17 cellular contexts compared by ENCODE assay signal in the genomic region with DNA sequence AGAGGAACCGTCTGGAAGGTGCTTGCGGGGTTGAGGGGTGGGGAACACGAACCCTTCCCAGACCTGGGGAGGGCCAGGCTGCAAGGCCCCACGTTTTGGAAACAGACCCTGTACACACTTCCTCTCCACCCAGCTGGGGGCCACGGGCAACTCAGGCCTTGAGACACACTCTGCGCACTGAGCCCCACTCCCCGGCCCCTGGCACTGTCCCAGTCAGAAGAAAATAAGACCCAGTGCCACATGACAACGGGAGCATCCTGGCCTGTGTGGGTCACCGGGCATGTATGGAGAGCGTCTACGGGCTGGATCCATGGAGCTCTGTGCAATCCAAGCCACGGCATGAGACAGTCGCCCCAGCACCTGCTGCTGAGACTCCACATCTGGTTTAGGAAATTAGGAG.
DNase-seq lines count a peak whose midpoint lies in the region; ATAC-seq, FAIRE-seq and TF ChIP-seq lines count a peak whose summit lies in the region.
"Had no signal": no experiment of that assay in that cellular context is flagged by ENCODE, and none has a peak within 500 bp of the region (broad histone marks: within the 10 kb centered on the region; RNA-seq: fewer than 3 reads in every experiment).

No MANE protein-coding gene starts in this region.

- 74% methylated on average over 13 of the region's 13 CpGs for WGBS in GM12878 (ENCODE audit: insufficient coverage, insufficient replicate concordance, low lambda C conversion rate, missing lambda C conversion rate)
- no CpG with 5 or more reads among the region's 13 CpGs for WGBS in neuronal stem cell (ENCODE audit: extremely low coverage in 2 of 2, insufficient read length in 2 of 2, insufficient replicate concordance in 1 of 2), 2 donors

- peak overlapping the region; percentile 58 for H3K27ac ChIP-seq in DOHH2 (ENCODE audit: low read depth, low read length)
- peak overlapping the region; percentile 78 for H3K27ac ChIP-seq in GM12878 (ENCODE audit: control insufficient read depth, insufficient read depth)
- H3K27ac ChIP-seq in neuronal stem cell (replicated peaks; ENCODE audit: low read length): no peak overlapping the region
- H3K27ac ChIP-seq: esophagus squamous epithelium, uterus had no signal

- BruUV-seq in GM12878 (replicated peaks; lab: Mats Ljungman, UMichigan): no TSS peak

- 0 out of 2 replicates have a peak, but pooled peaks cover 5% of the 10 kb centered on the region for H3F3A ChIP-seq in DOHH2 (ENCODE audit: control insufficient read depth, insufficient read depth)

- no peak for TF ChIP-seq CTCF in DOHH2 (IDR thresholded peaks at IDR 0.05; ENCODE audit: low read depth, low read length, poor library complexity, severe bottlenecking)
- TF ChIP-seq CTCF in GM12878 (IDR thresholded peaks at IDR 0.05 in 2 of 3, conservative IDR thresholded peaks at IDR 0.05 in 1 of 3; ENCODE audit: control insufficient read depth in 2 of 3, extremely low read depth in 1 of 3, insufficient read depth in 1 of 3, low read depth in 3 of 3, low read length in 3 of 3): no peak

- no peak for ATAC-seq in GM12878
- ATAC-seq in GM21619 (IDR thresholded peaks at IDR 0.05; ENCODE audit: unreplicated experiment): no peak
- ATAC-seq: left lobe of liver had no signal

- H3K4ac ChIP-seq in neuronal stem cell (ENCODE audit: low read length): no peak overlapping the region

- H3K27me3 ChIP-seq in DOHH2 (ENCODE audit: control insufficient read depth, low read length) (no peaks in the 10 kb centered on the region), GM12878 (replicated peaks in 1 of 2; ENCODE audit: control insufficient read depth in 2 of 2, insufficient read depth in 2 of 2, low read length in 1 of 2) (no peaks in the 10 kb centered on the region), neuronal stem cell (ENCODE audit: control insufficient read depth in 3 of 3, insufficient read depth in 3 of 3, low read depth in 1 of 3, low read length in 3 of 3) (peaks cover 0 to 32% (median 0%) of the 10 kb centered on the region in 3 experiments)
- H3K27me3 ChIP-seq: uterus had no signal

- no peaks in the 10 kb centered on the region for H3K79me1 ChIP-seq in neuronal stem cell (ENCODE audit: low read depth, low read length)

- no peak overlapping the region for H3K23ac ChIP-seq in neuronal stem cell (ENCODE audit: low read depth, low read length, poor library complexity)

- SMC1A ChIA-PET in GM12878 (lab: Charles Lee; ENCODE audit: uncharacterized antibody, unreplicated experiment): interaction anchor here (1.5 to 4.5 kb wide), 3 partner anchors 62 to 90 kb away, joined by 3 to 26 read pairs (median 22); no protein-coding TSS in a partner anchor

- DNase-seq in KG1 (lab: John Stamatoyannopoulos, UW): peak; percentile 25
- no peak for DNase-seq in GM12878 (ENCODE audit: low read depth, low spot score)
- DNase-seq in neuronal stem cell (ENCODE audit: low spot score): no peak
- DNase-seq in SHP77 treated with DMSO at 0.1 percent for 48 hours (lab: John Stamatoyannopoulos, UW): no peak
- DNase-seq in NCI-H146 (lab: John Stamatoyannopoulos, UW): no peak
- DNase-seq: activated CD4-positive, alpha-beta T cell treated with anti-CD3 and anti-CD28 coated beads, Interleukin-2, amount 50 U/mL, for 4 hours; amniotic stem cell; CD4-positive, CD25-positive, alpha-beta regulatory T cell; esophagus squamous epithelium; hippocampal formation; NCI-H1694; NCI-H526; stimulated activated CD4-positive, alpha-beta T cell treated with anti-CD3 and anti-CD28 coated beads, Interleukin-2, amount 100 ng/mL, for 24 hours; uterus had no signal

- no peak for TF ChIP-seq RAD21 in GM12878 (IDR thresholded peaks at IDR 0.05; ENCODE audit: insufficient read depth, low read depth, low read length)

- FAIRE-seq in GM12878 (lab: Jason Lieb, UNC): no peak

- in situ Hi-C loops in GM12878 (cut with MboI): no loop called here

- H4K8ac ChIP-seq in neuronal stem cell (ENCODE audit: low read depth, low read length): no peak overlapping the region

- peak overlapping the region; percentile 69 for H2BK12ac ChIP-seq in neuronal stem cell (ENCODE audit: low read length)

- CTCF ChIA-PET in GM12878 (lab: Yijun Ruan, JAX): interaction anchor here (1.0 to 3.3 kb wide), 3 partner anchors 35 to 91 kb away, joined by 3 to 19 read pairs (median 4); no protein-coding TSS in a partner anchor

- POLR2A ChIA-PET in GM12878 (lab: Charles Lee): interaction anchor here (2.0 kb wide), 1 partner anchor 61 kb away, joined by 13 read pairs; no protein-coding TSS in a partner anchor

- no peak overlapping the region for H2BK5ac ChIP-seq in neuronal stem cell (ENCODE audit: low read length)

- H3K9me2 ChIP-seq in DOHH2 (replicated peaks; ENCODE audit: control insufficient read depth, low read length): no peaks in the 10 kb centered on the region

- TF ChIP-seq EP300 in GM12878 (IDR thresholded peaks at IDR 0.05; ENCODE audit: borderline replicate concordance in 1 of 2, control insufficient read depth in 1 of 2, low read depth in 2 of 2, low read length in 2 of 2): no peak

- H3K9me3 ChIP-seq in DOHH2 (ENCODE audit: control insufficient read depth, insufficient read depth, low read length) (no peaks in the 10 kb centered on the region), GM12878 (replicated peaks; ENCODE audit: control insufficient read depth, insufficient read depth, low read length) (no peaks in the 10 kb centered on the region; the same call in 2 of the 3 replicates), neuronal stem cell (replicated peaks in 1 of 2; ENCODE audit: control insufficient read depth in 2 of 2, insufficient read depth in 1 of 2, low read depth in 1 of 2, low read length in 2 of 2) (no peaks in the 10 kb centered on the region)
- H3K9me3 ChIP-seq: esophagus squamous epithelium, uterus had no signal

- H2AK5ac ChIP-seq in neuronal stem cell (ENCODE audit: low read depth, low read length): peak overlapping the region; percentile 41

- no peak overlapping the region for H2AFZ ChIP-seq in GM12878 (ENCODE audit: control insufficient read depth, low read depth, low read length)
- no peak overlapping the region for H2AFZ ChIP-seq in neuronal stem cell (ENCODE audit: low read length)

- H3K9ac ChIP-seq in GM12878 (ENCODE audit: control insufficient read depth, insufficient read depth, low read length): peak overlapping the region; percentile 75
- no peak overlapping the region for H3K9ac ChIP-seq in neuronal stem cell (ENCODE audit: low read depth, low read length, poor library complexity)

- H3K36me3 ChIP-seq in DOHH2 (ENCODE audit: control insufficient read depth, low read length) (peaks cover 37% of the 10 kb centered on the region), GM12878 (ENCODE audit: control insufficient read depth in 2 of 2, insufficient read depth in 2 of 2, low read length in 1 of 2) (peaks cover 2 to 8% of the 10 kb centered on the region in 2 experiments; a peak in 3 of 4 replicates), neuronal stem cell (replicated peaks in 1 of 2; ENCODE audit: control insufficient read depth in 2 of 2, insufficient read depth in 2 of 2, low read length in 2 of 2) (no peaks in the 10 kb centered on the region)
- H3K36me3 ChIP-seq: esophagus squamous epithelium, uterus had no signal

- no peak; the same call in 1 of the 2 replicates for TF ChIP-seq POLR2A in GM12878 (IDR thresholded peaks at IDR 0.05; ENCODE audit: low read depth, low read length)

- intact Hi-C loops in GM12878 (cut with micrococcal nuclease; ENCODE audit: unreplicated experiment): loop anchor here (2.0 kb wide), 2 partner anchors 63 to 85 kb away; partner anchors contain the start of gene CARD11

- peak overlapping the region; percentile 33 for H2BK15ac ChIP-seq in neuronal stem cell (ENCODE audit: low read length)

- peak overlapping the region; percentile 70 for H3K4me2 ChIP-seq in DOHH2 (ENCODE audit: low read length)
- H3K4me2 ChIP-seq in GM12878 (ENCODE audit: control insufficient read depth, insufficient read depth): peak overlapping the region; percentile 99
- no peak overlapping the region for H3K4me2 ChIP-seq in neuronal stem cell (ENCODE audit: insufficient read depth, low read length, poor library complexity, severe bottlenecking)

- H4K20me1 ChIP-seq in DOHH2 (ENCODE audit: control insufficient read depth, insufficient read depth, low read depth, low read length): peaks cover 27% of the 10 kb centered on the region
- no peaks in the 10 kb centered on the region for H4K20me1 ChIP-seq in GM12878 (ENCODE audit: control insufficient read depth, insufficient read depth)

- peak overlapping the region; percentile 60 for H3K4me3 ChIP-seq in DOHH2 (ENCODE audit: low read length)
- H3K4me3 ChIP-seq in GM12878: peak overlapping the region; percentile 60; the same call in 1 of the 2 replicates
- H3K4me3 ChIP-seq in neuronal stem cell (ENCODE audit: low read length in 2 of 2): no peak overlapping the region
- H3K4me3 ChIP-seq: uterus had no signal

- H3K4me1 ChIP-seq in DOHH2 (ENCODE audit: control insufficient read depth, low read length) (peaks cover 56% of the 10 kb centered on the region), GM12878 (ENCODE audit: control insufficient read depth, insufficient read depth, low read length) (peaks cover 44% of the 10 kb centered on the region), neuronal stem cell (ENCODE audit: control insufficient read depth in 2 of 2, insufficient read depth in 1 of 2, low read depth in 1 of 2, low read length in 2 of 2) (peaks cover 0 to 12% of the 10 kb centered on the region in 2 donors)
- H3K4me1 ChIP-seq: uterus had no signal

- peak overlapping the region; percentile 85 for H2BK120ac ChIP-seq in neuronal stem cell (ENCODE audit: low read depth, low read length)

- RAD21 ChIA-PET in GM12878 (lab: Charles Lee; ENCODE audit: unreplicated experiment): interaction anchor here (0.6 to 3.5 kb wide), 5 partner anchors 47 to 91 kb away, joined by 3 to 34 read pairs (median 4); no protein-coding TSS in a partner anchor

- H3K79me2 ChIP-seq in DOHH2 (ENCODE audit: control insufficient read depth, low read length) (peaks cover 67% of the 10 kb centered on the region), GM12878 (ENCODE audit: control insufficient read depth, insufficient read depth, low read length) (peaks cover 12% of the 10 kb centered on the region)

- H4K91ac ChIP-seq in neuronal stem cell (ENCODE audit: low read depth, low read length, poor library complexity): no peak overlapping the region

- H3K18ac ChIP-seq in neuronal stem cell (ENCODE audit: low read length): peak overlapping the region; percentile 60

- no peak overlapping the region for H3K14ac ChIP-seq in neuronal stem cell (ENCODE audit: low read length)

TF ChIP-seq in GM12878, 131 proteins besides CTCF, POLR2A, EP300 and RAD21:
- no peak for TF ChIP-seq CREM (IDR thresholded peaks at IDR 0.05; ENCODE audit: low read depth)
TF ChIP-seq in GM12878: peak in this region for 0.

Comparison
In these comparisons a context has a peak if more than half of its experiments do, and no peak if none do; other contexts are left out.
1. H3K4me3 ChIP-seq: peak in DOHH2 (single experiment) and GM12878 (single experiment); none in neuronal stem cell (0 of 2).